ENCODE assay signal across 1 cellular context in genomic region chr4:173167793-173168395, GRCh38.
TF ChIP-seq lines count a peak whose summit lies in the region.

No MANE protein-coding gene starts in this region.

TF ChIP-seq in K562, 482 proteins besides CTCF, POLR2A, EP300 and RAD21 (continued from another document and continues in another):
- TF ChIP-seq, protein P1, sequence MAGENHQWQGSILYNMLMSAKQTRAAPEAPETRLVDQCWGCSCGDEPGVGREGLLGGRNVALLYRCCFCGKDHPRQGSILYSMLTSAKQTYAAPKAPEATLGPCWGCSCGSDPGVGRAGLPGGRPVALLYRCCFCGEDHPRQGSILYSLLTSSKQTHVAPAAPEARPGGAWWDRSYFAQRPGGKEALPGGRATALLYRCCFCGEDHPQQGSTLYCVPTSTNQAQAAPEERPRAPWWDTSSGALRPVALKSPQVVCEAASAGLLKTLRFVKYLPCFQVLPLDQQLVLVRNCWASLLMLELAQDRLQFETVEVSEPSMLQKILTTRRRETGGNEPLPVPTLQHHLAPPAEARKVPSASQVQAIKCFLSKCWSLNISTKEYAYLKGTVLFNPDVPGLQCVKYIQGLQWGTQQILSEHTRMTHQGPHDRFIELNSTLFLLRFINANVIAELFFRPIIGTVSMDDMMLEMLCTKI (IDR thresholded peaks at IDR 0.05; ENCODE audit: partially characterized antibody) = no peak
- no peak for TF ChIP-seq ZNF212 (CRISPR knock-in tag; IDR thresholded peaks at IDR 0.05)
- TF ChIP-seq ZFPM2 (CRISPR knock-in tag; IDR thresholded peaks at IDR 0.05) = no peak
- TF ChIP-seq MAFF (IDR thresholded peaks at IDR 0.05; ENCODE audit: low read length) = no peak
- TF ChIP-seq, protein P2, sequence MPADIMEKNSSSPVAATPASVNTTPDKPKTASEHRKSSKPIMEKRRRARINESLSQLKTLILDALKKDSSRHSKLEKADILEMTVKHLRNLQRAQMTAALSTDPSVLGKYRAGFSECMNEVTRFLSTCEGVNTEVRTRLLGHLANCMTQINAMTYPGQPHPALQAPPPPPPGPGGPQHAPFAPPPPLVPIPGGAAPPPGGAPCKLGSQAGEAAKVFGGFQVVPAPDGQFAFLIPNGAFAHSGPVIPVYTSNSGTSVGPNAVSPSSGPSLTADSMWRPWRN (IDR thresholded peaks at IDR 0.05; ENCODE audit: low read depth) = no peak
- TF ChIP-seq ARID3A (IDR thresholded peaks at IDR 0.05; ENCODE audit: borderline replicate concordance, low read depth, low read length) = no peak
- 0 out of 2 replicates have a peak, but pooled peaks have one; percentile 17 for TF ChIP-seq CREB3 (tag; conservative IDR thresholded peaks at IDR 0.05; ENCODE audit: low read depth)
- TF ChIP-seq C11orf30 (IDR thresholded peaks at IDR 0.05; ENCODE audit: low read depth) = no peak
- no peak for TF ChIP-seq MAZ (CRISPR knock-in tag; conservative IDR thresholded peaks at IDR 0.05 in 1 of 2, IDR thresholded peaks at IDR 0.05 in 1 of 2)
- peak; percentile 62; the same call in 1 of the 2 replicates for TF ChIP-seq PML (IDR thresholded peaks at IDR 0.05; ENCODE audit: low read length)
- no peak for TF ChIP-seq NR2F6 (CRISPR knock-in tag; IDR thresholded peaks at IDR 0.05)
- no peak for TF ChIP-seq ZNF717 (CRISPR knock-in tag; IDR thresholded peaks at IDR 0.05)
- no peak for TF ChIP-seq FOXM1 (IDR thresholded peaks at IDR 0.05; ENCODE audit: low read depth)
- no peak for TF ChIP-seq FOXM1 (CRISPR knock-in tag; IDR thresholded peaks at IDR 0.05; ENCODE audit: low read depth)
- TF ChIP-seq, protein P3, sequence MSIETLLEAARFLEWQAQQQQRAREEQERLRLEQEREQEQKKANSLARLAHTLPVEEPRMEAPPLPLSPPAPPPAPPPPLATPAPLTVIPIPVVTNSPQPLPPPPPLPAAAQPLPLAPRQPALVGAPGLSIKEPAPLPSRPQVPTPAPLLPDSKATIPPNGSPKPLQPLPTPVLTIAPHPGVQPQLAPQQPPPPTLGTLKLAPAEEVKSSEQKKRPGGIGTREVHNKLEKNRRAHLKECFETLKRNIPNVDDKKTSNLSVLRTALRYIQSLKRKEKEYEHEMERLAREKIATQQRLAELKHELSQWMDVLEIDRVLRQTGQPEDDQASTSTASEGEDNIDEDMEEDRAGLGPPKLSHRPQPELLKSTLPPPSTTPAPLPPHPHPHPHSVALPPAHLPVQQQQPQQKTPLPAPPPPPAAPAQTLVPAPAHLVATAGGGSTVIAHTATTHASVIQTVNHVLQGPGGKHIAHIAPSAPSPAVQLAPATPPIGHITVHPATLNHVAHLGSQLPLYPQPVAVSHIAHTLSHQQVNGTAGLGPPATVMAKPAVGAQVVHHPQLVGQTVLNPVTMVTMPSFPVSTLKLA (conservative IDR thresholded peaks at IDR 0.05) = peak; percentile 77 to 81
- no peak for TF ChIP-seq DPF2 (IDR thresholded peaks at IDR 0.05)
- no peak for TF ChIP-seq NCOR1 (IDR thresholded peaks at IDR 0.05)
- no peak for TF ChIP-seq PCBP2 (IDR thresholded peaks at IDR 0.05; ENCODE audit: low read depth, low read length, poor library complexity, severe bottlenecking)
- TF ChIP-seq MCM7 (IDR thresholded peaks at IDR 0.05) = no peak
- TF ChIP-seq ESRRB (CRISPR knock-in tag; IDR thresholded peaks at IDR 0.05; ENCODE audit: borderline replicate concordance) = no peak
- no peak for TF ChIP-seq ZNF436 (CRISPR knock-in tag; IDR thresholded peaks at IDR 0.05)
- TF ChIP-seq RBM25 (IDR thresholded peaks at IDR 0.05; ENCODE audit: low read depth, low read length, severe bottlenecking) = no peak
- TF ChIP-seq, protein P4, sequence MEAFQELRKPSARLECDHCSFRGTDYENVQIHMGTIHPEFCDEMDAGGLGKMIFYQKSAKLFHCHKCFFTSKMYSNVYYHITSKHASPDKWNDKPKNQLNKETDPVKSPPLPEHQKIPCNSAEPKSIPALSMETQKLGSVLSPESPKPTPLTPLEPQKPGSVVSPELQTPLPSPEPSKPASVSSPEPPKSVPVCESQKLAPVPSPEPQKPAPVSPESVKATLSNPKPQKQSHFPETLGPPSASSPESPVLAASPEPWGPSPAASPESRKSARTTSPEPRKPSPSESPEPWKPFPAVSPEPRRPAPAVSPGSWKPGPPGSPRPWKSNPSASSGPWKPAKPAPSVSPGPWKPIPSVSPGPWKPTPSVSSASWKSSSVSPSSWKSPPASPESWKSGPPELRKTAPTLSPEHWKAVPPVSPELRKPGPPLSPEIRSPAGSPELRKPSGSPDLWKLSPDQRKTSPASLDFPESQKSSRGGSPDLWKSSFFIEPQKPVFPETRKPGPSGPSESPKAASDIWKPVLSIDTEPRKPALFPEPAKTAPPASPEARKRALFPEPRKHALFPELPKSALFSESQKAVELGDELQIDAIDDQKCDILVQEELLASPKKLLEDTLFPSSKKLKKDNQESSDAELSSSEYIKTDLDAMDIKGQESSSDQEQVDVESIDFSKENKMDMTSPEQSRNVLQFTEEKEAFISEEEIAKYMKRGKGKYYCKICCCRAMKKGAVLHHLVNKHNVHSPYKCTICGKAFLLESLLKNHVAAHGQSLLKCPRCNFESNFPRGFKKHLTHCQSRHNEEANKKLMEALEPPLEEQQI (IDR thresholded peaks at IDR 0.05) = no peak
- TF ChIP-seq ZBTB8A (IDR thresholded peaks at IDR 0.05; ENCODE audit: partially characterized antibody) = no peak
- TF ChIP-seq SIRT6 (IDR thresholded peaks at IDR 0.05; ENCODE audit: low read depth, low read length) = no peak
- no peak for TF ChIP-seq RB1 (IDR thresholded peaks at IDR 0.05; ENCODE audit: low read depth)
- TF ChIP-seq, protein P5, sequence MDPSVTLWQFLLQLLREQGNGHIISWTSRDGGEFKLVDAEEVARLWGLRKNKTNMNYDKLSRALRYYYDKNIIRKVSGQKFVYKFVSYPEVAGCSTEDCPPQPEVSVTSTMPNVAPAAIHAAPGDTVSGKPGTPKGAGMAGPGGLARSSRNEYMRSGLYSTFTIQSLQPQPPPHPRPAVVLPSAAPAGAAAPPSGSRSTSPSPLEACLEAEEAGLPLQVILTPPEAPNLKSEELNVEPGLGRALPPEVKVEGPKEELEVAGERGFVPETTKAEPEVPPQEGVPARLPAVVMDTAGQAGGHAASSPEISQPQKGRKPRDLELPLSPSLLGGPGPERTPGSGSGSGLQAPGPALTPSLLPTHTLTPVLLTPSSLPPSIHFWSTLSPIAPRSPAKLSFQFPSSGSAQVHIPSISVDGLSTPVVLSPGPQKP (CRISPR knock-in tag; IDR thresholded peaks at IDR 0.05) = no peak
- TF ChIP-seq PHB2 (IDR thresholded peaks at IDR 0.05; ENCODE audit: low read depth) = no peak
- no peak for TF ChIP-seq BCL6 (CRISPR knock-in tag; IDR thresholded peaks at IDR 0.05)
- no peak for TF ChIP-seq GABPB2 (CRISPR knock-in tag; conservative IDR thresholded peaks at IDR 0.05)
- no peak for TF ChIP-seq RBFOX2 (IDR thresholded peaks at IDR 0.05; ENCODE audit: low read depth, low read length)
- no peak for TF ChIP-seq BMI1 (IDR thresholded peaks at IDR 0.05; ENCODE audit: low read length)
- no peak for TF ChIP-seq NR4A1 (CRISPR knock-in tag; IDR thresholded peaks at IDR 0.05)
- TF ChIP-seq NR4A1 (tag; IDR thresholded peaks at IDR 0.05) = no peak
- TF ChIP-seq ZBTB17 (CRISPR knock-in tag; IDR thresholded peaks at IDR 0.05) = no peak
- TF ChIP-seq ZNF639 (CRISPR knock-in tag; conservative IDR thresholded peaks at IDR 0.05 in 1 of 2, IDR thresholded peaks at IDR 0.05 in 1 of 2) = no peak
- TF ChIP-seq, protein P6, sequence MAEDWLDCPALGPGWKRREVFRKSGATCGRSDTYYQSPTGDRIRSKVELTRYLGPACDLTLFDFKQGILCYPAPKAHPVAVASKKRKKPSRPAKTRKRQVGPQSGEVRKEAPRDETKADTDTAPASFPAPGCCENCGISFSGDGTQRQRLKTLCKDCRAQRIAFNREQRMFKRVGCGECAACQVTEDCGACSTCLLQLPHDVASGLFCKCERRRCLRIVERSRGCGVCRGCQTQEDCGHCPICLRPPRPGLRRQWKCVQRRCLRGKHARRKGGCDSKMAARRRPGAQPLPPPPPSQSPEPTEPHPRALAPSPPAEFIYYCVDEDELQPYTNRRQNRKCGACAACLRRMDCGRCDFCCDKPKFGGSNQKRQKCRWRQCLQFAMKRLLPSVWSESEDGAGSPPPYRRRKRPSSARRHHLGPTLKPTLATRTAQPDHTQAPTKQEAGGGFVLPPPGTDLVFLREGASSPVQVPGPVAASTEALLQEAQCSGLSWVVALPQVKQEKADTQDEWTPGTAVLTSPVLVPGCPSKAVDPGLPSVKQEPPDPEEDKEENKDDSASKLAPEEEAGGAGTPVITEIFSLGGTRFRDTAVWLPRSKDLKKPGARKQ (CRISPR knock-in tag; IDR thresholded peaks at IDR 0.05) = no peak
- no peak for TF ChIP-seq POLR2AphosphoS2 (IDR thresholded peaks at IDR 0.05; ENCODE audit: low read length)
- TF ChIP-seq FOSL1 (tag; conservative IDR thresholded peaks at IDR 0.05) = 0 out of 2 replicates have a peak, but pooled peaks have one; percentile 8
- no peak for TF ChIP-seq FOXK1 (CRISPR knock-in tag; IDR thresholded peaks at IDR 0.05; ENCODE audit: borderline replicate concordance)
- no peak for TF ChIP-seq ZBTB7A (IDR thresholded peaks at IDR 0.05; ENCODE audit: borderline replicate concordance, control insufficient read depth, low read depth, low read length)
- peak; percentile 62 for TF ChIP-seq KDM5B (IDR thresholded peaks at IDR 0.05; ENCODE audit: insufficient replicate concordance, low read depth, low read length)
- TF ChIP-seq, protein P7, sequence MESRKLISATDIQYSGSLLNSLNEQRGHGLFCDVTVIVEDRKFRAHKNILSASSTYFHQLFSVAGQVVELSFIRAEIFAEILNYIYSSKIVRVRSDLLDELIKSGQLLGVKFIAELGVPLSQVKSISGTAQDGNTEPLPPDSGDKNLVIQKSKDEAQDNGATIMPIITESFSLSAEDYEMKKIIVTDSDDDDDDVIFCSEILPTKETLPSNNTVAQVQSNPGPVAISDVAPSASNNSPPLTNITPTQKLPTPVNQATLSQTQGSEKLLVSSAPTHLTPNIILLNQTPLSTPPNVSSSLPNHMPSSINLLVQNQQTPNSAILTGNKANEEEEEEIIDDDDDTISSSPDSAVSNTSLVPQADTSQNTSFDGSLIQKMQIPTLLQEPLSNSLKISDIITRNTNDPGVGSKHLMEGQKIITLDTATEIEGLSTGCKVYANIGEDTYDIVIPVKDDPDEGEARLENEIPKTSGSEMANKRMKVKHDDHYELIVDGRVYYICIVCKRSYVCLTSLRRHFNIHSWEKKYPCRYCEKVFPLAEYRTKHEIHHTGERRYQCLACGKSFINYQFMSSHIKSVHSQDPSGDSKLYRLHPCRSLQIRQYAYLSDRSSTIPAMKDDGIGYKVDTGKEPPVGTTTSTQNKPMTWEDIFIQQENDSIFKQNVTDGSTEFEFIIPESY (CRISPR knock-in tag; IDR thresholded peaks at IDR 0.05) = no peak
- TF ChIP-seq BRD9 (IDR thresholded peaks at IDR 0.05; ENCODE audit: low read depth, partially characterized antibody) = no peak
- TF ChIP-seq CBFA2T2 (conservative IDR thresholded peaks at IDR 0.05) = no peak
- no peak for TF ChIP-seq GABPB1 (CRISPR knock-in tag; IDR thresholded peaks at IDR 0.05)
- no peak for TF ChIP-seq MLLT1 (IDR thresholded peaks at IDR 0.05)
